Comparison of ENCODE assay signal across 13 cellular contexts in the genomic region with DNA sequence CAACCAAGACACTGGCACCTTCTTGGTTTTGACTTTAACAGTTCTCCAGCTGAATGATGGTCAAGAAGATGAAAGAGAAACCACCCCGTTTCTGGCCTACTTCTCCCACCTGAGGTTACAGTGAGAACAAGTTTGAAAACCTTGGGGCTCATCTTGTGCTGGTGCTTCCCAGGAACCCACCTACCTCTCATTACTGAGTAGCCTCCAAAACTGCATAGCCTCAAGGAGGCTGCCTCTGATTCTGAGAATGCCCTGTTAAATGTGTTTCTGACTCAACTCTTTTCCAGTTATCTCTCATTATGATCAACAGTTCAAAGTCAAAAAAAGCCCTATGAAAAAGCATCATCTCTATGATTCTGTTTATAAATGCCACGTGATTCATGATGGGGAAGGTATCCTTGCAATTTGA.
DNase-seq lines count a peak whose midpoint lies in the region; ATAC-seq, FAIRE-seq and TF ChIP-seq lines count a peak whose summit lies in the region.
"Had no signal": no experiment of that assay in that cellular context is flagged by ENCODE, and none has a peak within 500 bp of the region (broad histone marks: within the 10 kb centered on the region; RNA-seq: fewer than 3 reads in every experiment).

No MANE protein-coding gene starts in this region.

- ATAC-seq in GM18520 (IDR thresholded peaks at IDR 0.05; ENCODE audit: unreplicated experiment) (peak; percentile 72), GM19395 (IDR thresholded peaks at IDR 0.05; ENCODE audit: unreplicated experiment) (peak; percentile 87), HG02852 (IDR thresholded peaks at IDR 0.05; ENCODE audit: unreplicated experiment) (peak; percentile 86), omental fat pad (ENCODE audit: low FRiP score) (no peak), pancreas (no peak)
- ATAC-seq: left lobe of liver, WTC11 had no signal

- H3K36me3 ChIP-seq in pancreas: no peaks in the 10 kb centered on the region

- CTCF ChIA-PET in activated CD4-positive, alpha-beta memory T cell treated with anti-CD3 and anti-CD28 coated beads for 36 hours (lab: Charles Lee): interaction anchor here (1.5 to 1.8 kb wide), 2 partner anchors 22 to 48 kb away, joined by 3 to 5 read pairs; no protein-coding TSS in a partner anchor

- H3K4me1 ChIP-seq in pancreas: no peaks in the 10 kb centered on the region

- H3K27ac ChIP-seq in pancreas: no peak overlapping the region

- H3K9me3 Mint-ChIP-seq in activated CD4-positive, alpha-beta memory T cell treated with anti-CD3 and anti-CD28 coated beads for 36 hours: no peaks in the 10 kb centered on the region
- H3K9me3 Mint-ChIP-seq: neural crest cell, WTC11 had no signal

- H3K4me1 Mint-ChIP-seq in activated CD4-positive, alpha-beta memory T cell treated with anti-CD3 and anti-CD28 coated beads for 36 hours (ENCODE audit: low read depth): peaks cover 8% of the 10 kb centered on the region

- intact Hi-C loops in activated CD4-positive, alpha-beta memory T cell treated with anti-CD3 and anti-CD28 coated beads for 36 hours (cut with micrococcal nuclease): loop anchor here (2.0 kb wide), 1 partner anchor 28 kb away; no protein-coding TSS in a partner anchor
- intact Hi-C loops in pancreas (cut with DNase I): no loop called here

- peaks cover 13% of the 10 kb centered on the region for H3K27me3 Mint-ChIP-seq in activated CD4-positive, alpha-beta memory T cell treated with anti-CD3 and anti-CD28 coated beads for 36 hours

- no peaks in the 10 kb centered on the region for H3K36me3 Mint-ChIP-seq in activated CD4-positive, alpha-beta memory T cell treated with anti-CD3 and anti-CD28 coated beads for 36 hours
- H3K36me3 Mint-ChIP-seq: WTC11 had no signal

- no peak overlapping the region for H3K4me3 ChIP-seq in pancreas

- DNase-seq in activated CD4-positive, alpha-beta memory T cell treated with anti-CD3 and anti-CD28 coated beads for 36 hours: peak; percentile 60
- DNase-seq in omental fat pad (ENCODE audit: low spot score) (no peak), MV-4-11 (lab: John Stamatoyannopoulos, UW) (no peak), pancreas (no peak), LoVo (ENCODE audit: low spot score) (no peak)
- DNase-seq: NCI-H2081 had no signal

- H3K9me3 ChIP-seq in pancreas: no peaks in the 10 kb centered on the region

- WGBS in pancreas, 2 donors: 87 to 92% methylated on average over 2 of the region's 2 CpGs

- no peak overlapping the region for H3K4me3 Mint-ChIP-seq in activated CD4-positive, alpha-beta memory T cell treated with anti-CD3 and anti-CD28 coated beads for 36 hours
- H3K4me3 Mint-ChIP-seq: neural crest cell, WTC11 had no signal

- POLR2A ChIA-PET in activated CD4-positive, alpha-beta memory T cell treated with anti-CD3 and anti-CD28 coated beads for 36 hours (lab: Charles Lee): no interaction called here

- no peak overlapping the region for H3K27ac Mint-ChIP-seq in activated CD4-positive, alpha-beta memory T cell treated with anti-CD3 and anti-CD28 coated beads for 36 hours
- H3K27ac Mint-ChIP-seq: WTC11 had no signal

- no peaks in the 10 kb centered on the region for H3K27me3 ChIP-seq in pancreas

- FAIRE-seq in pancreas (lab: Jason Lieb, UNC): no peak
- FAIRE-seq: D721Med had no signal

- TF ChIP-seq CTCF in omental fat pad (IDR thresholded peaks at IDR 0.05) (no peak), pancreas (IDR thresholded peaks at IDR 0.05) (no peak)

Comparison
In these comparisons a context has a peak if more than half of its experiments do, and no peak if none do; other contexts are left out.
1. ATAC-seq: peak in GM18520 (single experiment), GM19395 (single experiment) and HG02852 (single experiment); none in omental fat pad (single experiment) and pancreas (0 of 4).